In genomic region chr11:64268028-64268686, GRCh38 we compare ENCODE assay signal across 1 cellular context.
TF ChIP-seq lines count a peak whose summit lies in the region.

No MANE protein-coding gene starts in this region.

TF ChIP-seq in IMR-90, 13 proteins besides CTCF, POLR2A, EP300 and RAD21:
- TF ChIP-seq MXI1 (IDR thresholded peaks at IDR 0.05; ENCODE audit: borderline replicate concordance, low read depth, low read length) = no peak
- TF ChIP-seq FOS (IDR thresholded peaks at IDR 0.05; ENCODE audit: low read depth, low read length) = no peak
- TF ChIP-seq SMC3 (IDR thresholded peaks at IDR 0.05; ENCODE audit: low read depth, low read length) = no peak
- no peak for TF ChIP-seq RCOR1 (IDR thresholded peaks at IDR 0.05; ENCODE audit: insufficient replicate concordance, low read length)
- TF ChIP-seq ELK1 (IDR thresholded peaks at IDR 0.05; ENCODE audit: borderline replicate concordance, low read depth, low read length) = no peak
- no peak for TF ChIP-seq RFX5 (IDR thresholded peaks at IDR 0.05; ENCODE audit: low read depth, low read length)
- no peak for TF ChIP-seq MAZ (IDR thresholded peaks at IDR 0.05; ENCODE audit: borderline replicate concordance, low read depth, low read length)
- TF ChIP-seq CHD1 (IDR thresholded peaks at IDR 0.05; ENCODE audit: low read depth, low read length) = no peak
- TF ChIP-seq, protein P1, sequence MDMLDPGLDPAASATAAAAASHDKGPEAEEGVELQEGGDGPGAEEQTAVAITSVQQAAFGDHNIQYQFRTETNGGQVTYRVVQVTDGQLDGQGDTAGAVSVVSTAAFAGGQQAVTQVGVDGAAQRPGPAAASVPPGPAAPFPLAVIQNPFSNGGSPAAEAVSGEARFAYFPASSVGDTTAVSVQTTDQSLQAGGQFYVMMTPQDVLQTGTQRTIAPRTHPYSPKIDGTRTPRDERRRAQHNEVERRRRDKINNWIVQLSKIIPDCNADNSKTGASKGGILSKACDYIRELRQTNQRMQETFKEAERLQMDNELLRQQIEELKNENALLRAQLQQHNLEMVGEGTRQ (IDR thresholded peaks at IDR 0.05; ENCODE audit: low read depth, low read length) = no peak
- TF ChIP-seq MAFK (IDR thresholded peaks at IDR 0.05; ENCODE audit: low read depth, low read length) = no peak
- TF ChIP-seq BHLHE40 (IDR thresholded peaks at IDR 0.05; ENCODE audit: low read depth, low read length) = no peak
- TF ChIP-seq NFE2L2 (IDR thresholded peaks at IDR 0.05; ENCODE audit: low read depth, low read length) = no peak
- TF ChIP-seq CEBPB (IDR thresholded peaks at IDR 0.05; ENCODE audit: low read depth, low read length) = no peak
